In genomic region chr1:10387611-10388386, GRCh38 we compare ENCODE assay signal across 8 cellular contexts. TPM values are rescaled to one million over a fixed set of nuclear protein-coding genes. Genes with fewer than 3 reads are reported as not detected.
DNase-seq lines count a peak whose midpoint lies in the region; TF ChIP-seq lines count a peak whose summit lies in the region.

No MANE protein-coding gene starts in this region.

- no peaks in the 10 kb centered on the region for H3K9me3 Mint-ChIP-seq in MCF 10A (ENCODE audit: unreplicated experiment)

- H3K4me3 Mint-ChIP-seq in MCF 10A (ENCODE audit: unreplicated experiment) = peak overlapping the region; percentile 12

- CTCF ChIA-PET in MCF 10A (lab: Yijun Ruan, JAX) = interaction anchor here (0.6 to 1.6 kb wide), 7 partner anchors 10 to 456 kb away, joined by 3 to 15 read pairs (median 4); no protein-coding TSS in a partner anchor

- H3K27me3 Mint-ChIP-seq in MCF 10A (ENCODE audit: insufficient read depth, unreplicated experiment) = no peaks in the 10 kb centered on the region

- TF ChIP-seq CTCF in MCF 10A (IDR thresholded peaks at IDR 0.05; ENCODE audit: unreplicated experiment) = no peak
- TF ChIP-seq CTCF in lower leg skin (IDR thresholded peaks at IDR 0.05) = no peak

- peak overlapping the region; percentile 52 for H3K27ac ChIP-seq in substantia nigra (ENCODE audit: low read depth, low read length, poor library complexity, severe bottlenecking)

- intact Hi-C loops in MCF 10A (cut with micrococcal nuclease) (loop anchor here (1.0 kb wide), 1 partner anchor 11 kb away; no protein-coding TSS in a partner anchor), lower leg skin (cut with DNase I; ENCODE audit: low total_unique reads) (no loop called here)

- no peak for TF ChIP-seq POLR2A in lower leg skin (IDR thresholded peaks at IDR 0.05)

- no peak overlapping the region for H3K4me3 ChIP-seq in lower leg skin (ENCODE audit: low read depth, poor library complexity, severe bottlenecking)

- peaks cover 6% of the 10 kb centered on the region for H3K4me1 Mint-ChIP-seq in MCF 10A (ENCODE audit: insufficient read depth, unreplicated experiment)

- peak overlapping the region; percentile 75 for H3K27ac Mint-ChIP-seq in MCF 10A (ENCODE audit: low read depth, unreplicated experiment)

- WGBS in lower leg skin, 2 donors = 8 to 14% methylated on average over 4 of the region's 4 CpGs

- peak; percentile 65 for DNase-seq in CMK (ENCODE audit: low read depth)
- peak; percentile 27 for DNase-seq in M059J (ENCODE audit: low read depth)
- DNase-seq in MCF 10A (ENCODE audit: unreplicated experiment) = peak; percentile 42
- DNase-seq in kidney tubule cell (ENCODE audit: low spot score) = peak; percentile 24
- peak in 22 of 49 donors; percentile 1 to 42 (median 10) for DNase-seq in substantia nigra (lab: John Stamatoyannopoulos, UW)
- DNase-seq in lower leg skin (ENCODE audit: low spot score in 2 of 2) = no peak
- DNase-seq in LoVo (ENCODE audit: low spot score) = no peak
- DNase-seq in SHP77 treated with DMSO at 0.1 percent for 48 hours (lab: John Stamatoyannopoulos, UW) = no peak

- BruUV-seq in MCF 10A (replicated peaks; lab: Mats Ljungman, UMichigan) = no TSS peak

- POLR2A ChIA-PET in MCF 10A (lab: Yijun Ruan, JAX) = interaction anchor here (0.6 to 2.9 kb wide), 7 partner anchors 9 to 875 kb away, joined by 3 to 85 read pairs (median 3); partner anchors contain the start of genes MTOR and PGD

- H3K36me3 Mint-ChIP-seq in MCF 10A (ENCODE audit: insufficient read depth, unreplicated experiment) = peaks cover 7% of the 10 kb centered on the region

RNA-seq across cellular contexts. Expression of gene PGD, which starts 11.1 kb away (rescaled TPM):
- 37.1 and 62.3 TPM in 2 replicates for total RNA-seq in M059J (2014; rRNA removed; shearing (Covaris generic))
- 56.4 and 70.6 TPM in 2 replicates for total RNA-seq in MCF 10A (2022)
- total RNA-seq in lower leg skin = 10 to 100 TPM; 38.8 to 70.5 (median 53.2) TPM

RNA-seq across cellular contexts. Expression of gene CENPS, which starts 42.4 kb away (rescaled TPM):
- total RNA-seq in M059J (2014; rRNA removed; shearing (Covaris generic)) = 16.1 and 21.2 TPM in 2 replicates
- 19.0 and 19.4 TPM in 2 replicates for total RNA-seq in MCF 10A (2022)
- total RNA-seq in lower leg skin = 1 to 10 TPM in 2 of 4 donors, under 1 TPM in 2; 0.42 to 1.8 (median 0.97) TPM

Comparison
In these comparisons a context has a peak if more than half of its experiments do, and no peak if none do; other contexts are left out.
1. DNase-seq: peak in CMK (single experiment), M059J (single experiment), MCF 10A (single experiment) and kidney tubule cell (single experiment); none in lower leg skin (0 of 2), LoVo (single experiment) and SHP77 treated with DMSO at 0.1 percent for 48 hours (single experiment).